In the genomic region with DNA sequence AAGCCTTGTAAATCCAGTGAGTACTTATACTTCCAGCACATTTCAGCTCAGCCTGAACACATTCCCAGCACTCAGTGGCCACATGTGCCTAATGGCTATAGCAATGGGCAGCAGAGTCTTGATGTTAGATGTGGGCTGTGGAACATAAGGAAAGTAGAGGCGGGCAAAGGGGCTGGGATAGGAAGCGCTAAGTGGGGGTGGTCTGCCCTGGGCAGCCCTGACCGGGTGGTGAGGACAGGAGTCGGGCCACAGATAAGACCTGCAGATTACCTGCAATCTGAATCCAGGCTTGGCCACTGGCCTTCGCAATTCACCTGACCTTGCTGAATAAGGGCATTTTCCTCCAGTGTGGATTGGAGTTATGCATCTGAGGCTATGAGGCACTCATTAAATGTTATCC, we compare ENCODE assay signal across 24 cellular contexts. TPM values are rescaled to one million over a fixed set of nuclear protein-coding genes. Genes with fewer than 3 reads are reported as not detected.
DNase-seq lines count a peak whose midpoint lies in the region; ATAC-seq, FAIRE-seq and TF ChIP-seq lines count a peak whose summit lies in the region.
"Had no signal": no experiment of that assay in that cellular context is flagged by ENCODE, and none has a peak within 500 bp of the region (broad histone marks: within the 10 kb centered on the region; RNA-seq: fewer than 3 reads in every experiment).

No MANE protein-coding gene starts in this region.

- H3K4me1 ChIP-seq in IMR-90 (ENCODE audit: control insufficient read depth, insufficient read depth, low read length) (peaks cover 14% of the 10 kb centered on the region), H1 (replicated peaks in 1 of 4; ENCODE audit: control insufficient read depth in 3 of 4, insufficient read depth in 4 of 4, low read length in 3 of 4) (peaks cover 10 to 37% (median 30%) of the 10 kb centered on the region in 4 experiments)

- dilution Hi-C loops in IMR-90 (cut with HindIII; ENCODE audit: low sequenced_read_pairs, unreplicated experiment): no loop called here

- no peak for DNase-seq in CD4-positive, alpha-beta T cell
- DNase-seq in IMR-90: no peak
- no peak for DNase-seq in H1 (ENCODE audit: low read depth in 1 of 2, low spot score in 2 of 2)
- no peak for DNase-seq in activated gamma-delta T cell treated with Interleukin-2 at 50 U/mL for 16 hours
- no peak for DNase-seq in C1 segment of cervical spinal cord (lab: John Stamatoyannopoulos, UW)
- no peak for DNase-seq in NCI-H1105 treated with DMSO at 0.1 percent for 48 hours (lab: John Stamatoyannopoulos, UW)
- DNase-seq: dorsolateral prefrontal cortex; foreskin melanocyte; GM23248; hippocampal formation; MM.1S; NCI-H187; NCI-H69; retina; stimulated activated CD4-positive, alpha-beta T cell treated with anti-CD3 and anti-CD28 coated beads, Interleukin-4, amount 100 ng/mL, for 24 hours; stimulated activated naive CD8-positive, alpha-beta T cell treated with anti-CD3 and anti-CD28 coated beads, Interleukin-15, Interleukin-2, amounts not matched to agents 100 U/mL and 50 U/mL, for 24 hours; SW 1271; thyroid gland had no signal

- H2AK9ac ChIP-seq in IMR-90 (replicated peaks; ENCODE audit: low read depth, low read length, poor library complexity): no peak overlapping the region

- TF ChIP-seq RAD21 in IMR-90 (IDR thresholded peaks at IDR 0.05; ENCODE audit: low read length) (no peak), H1 (IDR thresholded peaks at IDR 0.05 in 1 of 2, conservative IDR thresholded peaks at IDR 0.05 in 1 of 2; ENCODE audit: low read depth in 2 of 2, low read length in 2 of 2) (no peak)

- no peak for TF ChIP-seq CTCF in CD4-positive, alpha-beta T cell (IDR thresholded peaks at IDR 0.05)
- TF ChIP-seq CTCF in IMR-90 (conservative IDR thresholded peaks at IDR 0.05; ENCODE audit: low read depth, low read length) (no peak), H1 (IDR thresholded peaks at IDR 0.05; ENCODE audit: control extremely low read depth in 1 of 3, insufficient read depth in 1 of 3, low read depth in 1 of 3, low read length in 3 of 3) (no peak), nephron (IDR thresholded peaks at IDR 0.05; ENCODE audit: unreplicated experiment in 3 of 3) (no peak)

- no peaks in the 10 kb centered on the region for H3K79me2 ChIP-seq in H1 (ENCODE audit: control insufficient read depth in 1 of 2, insufficient read depth in 2 of 2, low read length in 2 of 2)

- FAIRE-seq in H1 (lab: Jason Lieb, UNC): no peak

- H3K4me3 ChIP-seq in IMR-90 (ENCODE audit: insufficient read depth, low read depth, low read length): no peak overlapping the region
- H3K4me3 ChIP-seq in H1 (ENCODE audit: extremely low read depth in 1 of 4, insufficient read depth in 2 of 4, low read depth in 3 of 4, low read length in 4 of 4): no peak overlapping the region
- H3K4me3 ChIP-seq: GM23248, thyroid gland had no signal

- H3K4ac ChIP-seq in IMR-90 (ENCODE audit: low read depth, low read length) (peak overlapping the region; percentile 50; the same call in 1 of the 2 replicates), H1 (replicated peaks; ENCODE audit: insufficient read length, low read depth, low read length) (no peak overlapping the region)

- H3K18ac ChIP-seq in IMR-90 (ENCODE audit: low read depth, low read length) (no peak overlapping the region), H1 (ENCODE audit: extremely low read depth, low read length) (no peak overlapping the region; the same call in 1 of the 2 replicates)

- peaks cover 6% of the 10 kb centered on the region for H3K4me1 Mint-ChIP-seq in CD4-positive, alpha-beta T cell (ENCODE audit: low read depth)
- peaks cover 6% of the 10 kb centered on the region for H3K4me1 Mint-ChIP-seq in nephron

- H2BK15ac ChIP-seq in IMR-90 (ENCODE audit: low read depth, low read length): peak overlapping the region; percentile 77; the same call in 1 of the 3 replicates
- H2BK15ac ChIP-seq in H1 (ENCODE audit: low read length): peak overlapping the region; percentile 55

- H4K20me1 ChIP-seq in IMR-90 (ENCODE audit: insufficient read depth, low read length) (no peaks in the 10 kb centered on the region), H1 (replicated peaks in 1 of 2; ENCODE audit: control insufficient read depth in 1 of 2, insufficient read depth in 2 of 2, low read length in 2 of 2) (no peaks in the 10 kb centered on the region)

- H3K27me3 ChIP-seq in CD4-positive, alpha-beta T cell (ENCODE audit: control insufficient read depth, insufficient read depth, low read length): no peaks in the 10 kb centered on the region
- no peaks in the 10 kb centered on the region for H3K27me3 ChIP-seq in IMR-90 (ENCODE audit: control insufficient read depth, insufficient read depth, low read length)
- H3K27me3 ChIP-seq in H1 (replicated peaks in 1 of 4; ENCODE audit: control insufficient read depth in 3 of 4, extremely low read depth in 1 of 4, insufficient read depth in 3 of 4, low read length in 3 of 4): no peaks in the 10 kb centered on the region
- H3K27me3 ChIP-seq: dorsolateral prefrontal cortex, thyroid gland had no signal

- H3K4me3 Mint-ChIP-seq in CD4-positive, alpha-beta T cell: peak overlapping the region; percentile 25
- peak overlapping the region in 2 of 3 experiments; percentile 32 for H3K4me3 Mint-ChIP-seq in nephron

- POLR2A ChIA-PET in CD4-positive, alpha-beta T cell (lab: Charles Lee): interaction anchor here (0.6 to 1.8 kb wide), 2 partner anchors 11 to 23 kb away, joined by 3 to 6 read pairs; partner anchors contain the start of gene SMIM29
- POLR2A ChIA-PET in IMR-90 (lab: Charles Lee; ENCODE audit: unreplicated experiment): no interaction called here
- POLR2A ChIA-PET in H1 (lab: Charles Lee; ENCODE audit: partially characterized antibody): interaction anchor here (1.0 to 7.1 kb wide), 7 partner anchors 8 to 29 kb away, joined by 3 to 144 read pairs (median 43); partner anchors contain the start of gene HMGA1

- ATAC-seq in CD4-positive, alpha-beta T cell (ENCODE audit: poor library complexity): no peak
- no peak for ATAC-seq in IMR-90 (ENCODE audit: low read depth)
- ATAC-seq in GM21737 (IDR thresholded peaks at IDR 0.05; ENCODE audit: unreplicated experiment): no peak
- ATAC-seq: Right ventricle myocardium inferior; stimulated activated naive CD8-positive, alpha-beta T cell treated with anti-CD3 and anti-CD28 coated beads, Interleukin-15, Interleukin-2, amounts not matched to agents 100 U/mL and 50 U/mL, for 24 hours had no signal

- no TSS peak for BruUV-seq in IMR-90 (replicated peaks; lab: Mats Ljungman, UMichigan)

- H4K5ac ChIP-seq in IMR-90 (ENCODE audit: low read depth, low read length) (no peak overlapping the region), H1 (ENCODE audit: insufficient read length, low read depth, low read length) (no peak overlapping the region)

- peaks cover 4% of the 10 kb centered on the region; the same call in 1 of the 2 replicates for H3K23me2 ChIP-seq in H1 (ENCODE audit: low read depth, low read length)

- no peak overlapping the region for H3K9ac ChIP-seq in IMR-90 (ENCODE audit: low read depth, low read length)
- no peak overlapping the region for H3K9ac ChIP-seq in H1 (replicated peaks in 1 of 4; ENCODE audit: extremely low read depth in 1 of 4, low read depth in 3 of 4, low read length in 3 of 4)
- H3K9ac ChIP-seq: GM23248 had no signal

- H4K8ac ChIP-seq in IMR-90 (ENCODE audit: low read depth in 2 of 2, low read length in 2 of 2): no peak overlapping the region
- H4K8ac ChIP-seq in H1 (ENCODE audit: extremely low read depth, insufficient read depth, low read length): no peak overlapping the region

- H3K56ac ChIP-seq in IMR-90 (ENCODE audit: extremely low read depth, insufficient read depth, low read length): no peak overlapping the region
- no peak overlapping the region for H3K56ac ChIP-seq in H1 (replicated peaks; ENCODE audit: insufficient read length, low read depth, low read length)

- H3K27ac Mint-ChIP-seq in CD4-positive, alpha-beta T cell: peak overlapping the region; percentile 75
- peak overlapping the region in 1 of 3 experiments; percentile 13 for H3K27ac Mint-ChIP-seq in nephron

- 95% methylated on average over 4 of the region's 5 CpGs; no CpG with 5 or more reads in 1 of the 2 experiments for WGBS in IMR-90 (ENCODE audit: extremely low coverage in 2 of 2, insufficient read length in 1 of 2), 2 experiments
- 93% methylated on average over 5 of the region's 5 CpGs; no CpG with 5 or more reads in 1 of the 2 experiments for WGBS in H1 (ENCODE audit: extremely low coverage in 1 of 2, insufficient coverage in 1 of 2, insufficient read length in 1 of 2, insufficient replicate concordance in 2 of 2, low coverage in 1 of 2, low lambda C conversion rate in 2 of 2, missing lambda C conversion rate in 1 of 2), 2 experiments

- H4K91ac ChIP-seq in IMR-90 (ENCODE audit: insufficient read depth, low read depth, low read length): peak overlapping the region; percentile 50; the same call in 1 of the 2 replicates
- peak overlapping the region; percentile 14 for H4K91ac ChIP-seq in H1 (replicated peaks; ENCODE audit: insufficient read length, low read length)

- H3K27me3 Mint-ChIP-seq in CD4-positive, alpha-beta T cell: no peaks in the 10 kb centered on the region
- no peaks in the 10 kb centered on the region for H3K27me3 Mint-ChIP-seq in nephron (ENCODE audit: low read depth)
- H3K27me3 Mint-ChIP-seq: activated naive CD8-positive, alpha-beta T cell had no signal

- H2AK5ac ChIP-seq in IMR-90 (ENCODE audit: low read depth, low read length) (peak overlapping the region; percentile 61), H1 (ENCODE audit: low read depth, low read length) (peak overlapping the region; percentile 7; the same call in 1 of the 2 replicates)

- H3K4me2 ChIP-seq in IMR-90 (ENCODE audit: low read depth, low read length): no peak overlapping the region
- H3K4me2 ChIP-seq in H1 (ENCODE audit: insufficient read depth in 1 of 2, low read depth in 2 of 2, low read length in 2 of 2): no peak overlapping the region; a peak in 1 of 4 replicates

- H3K27ac ChIP-seq in CD4-positive, alpha-beta T cell (ENCODE audit: low read depth, low read length): no peak overlapping the region
- H3K27ac ChIP-seq in IMR-90 (ENCODE audit: insufficient read depth, low read length) (no peak overlapping the region), H1 (ENCODE audit: low read depth, low read length) (no peak overlapping the region)
- H3K27ac ChIP-seq: epithelial cell of prostate, GM23248, thyroid gland had no signal

- H3K9me1 ChIP-seq in IMR-90 (ENCODE audit: insufficient read depth, low read length): peaks cover 17% of the 10 kb centered on the region

- no peak overlapping the region for H2BK20ac ChIP-seq in IMR-90 (ENCODE audit: low read depth, low read length)
- H2BK20ac ChIP-seq in H1 (ENCODE audit: low read length): peak overlapping the region; percentile 38

- no peaks in the 10 kb centered on the region for H3K36me3 Mint-ChIP-seq in CD4-positive, alpha-beta T cell (ENCODE audit: low read depth)
- H3K36me3 Mint-ChIP-seq in nephron (ENCODE audit: low read depth): no peaks in the 10 kb centered on the region
- H3K36me3 Mint-ChIP-seq: activated naive CD8-positive, alpha-beta T cell had no signal

- intact Hi-C loops in CD4-positive, alpha-beta T cell (cut with DNase I, micrococcal nuclease): no loop called here
- intact Hi-C loops in IMR-90 (cut with micrococcal nuclease): no loop called here

- H2BK5ac ChIP-seq in IMR-90 (ENCODE audit: low read depth, low read length, poor library complexity, severe bottlenecking): no peak overlapping the region
- peak overlapping the region; percentile 100; the same call in 1 of the 2 replicates for H2BK5ac ChIP-seq in H1 (ENCODE audit: low read depth, low read length)

- TF ChIP-seq POLR2A in IMR-90 (IDR thresholded peaks at IDR 0.05; ENCODE audit: low read depth, low read length) (no peak), H1 (IDR thresholded peaks at IDR 0.05; ENCODE audit: control extremely low read depth in 1 of 2, low read depth in 2 of 2, low read length in 2 of 2) (no peak)

- H3K23ac ChIP-seq in IMR-90 (ENCODE audit: low read depth, low read length) (no peak overlapping the region), H1 (ENCODE audit: insufficient read length) (no peak overlapping the region)

- in situ Hi-C loops in IMR-90 (cut with MboI; ENCODE audit: low sequenced_read_pairs): no loop called here

- H3K79me1 ChIP-seq in IMR-90 (ENCODE audit: low read depth in 1 of 2, low read length in 2 of 2) (peaks cover 0 to 8% of the 10 kb centered on the region in 2 experiments; a peak in 1 of 4 replicates), H1 (ENCODE audit: low read depth, low read length) (no peaks in the 10 kb centered on the region)

- TF ChIP-seq EP300 in H1 (IDR thresholded peaks at IDR 0.05; ENCODE audit: borderline replicate concordance in 1 of 2, low read depth in 2 of 2, low read length in 2 of 2): no peak

- no peaks in the 10 kb centered on the region for H3K36me3 ChIP-seq in IMR-90 (ENCODE audit: control insufficient read depth, insufficient read depth, low read length)
- H3K36me3 ChIP-seq in H1 (ENCODE audit: control insufficient read depth in 2 of 4, insufficient read depth in 4 of 4, low read length in 3 of 4): no peaks in the 10 kb centered on the region
- H3K36me3 ChIP-seq: thyroid gland had no signal

- H3K14ac ChIP-seq in IMR-90 (replicated peaks; ENCODE audit: low read depth, low read length): no peak overlapping the region
- H3K14ac ChIP-seq in H1 (ENCODE audit: insufficient read length): no peak overlapping the region

- no peaks in the 10 kb centered on the region for H3K9me3 Mint-ChIP-seq in CD4-positive, alpha-beta T cell
- no peaks in the 10 kb centered on the region for H3K9me3 Mint-ChIP-seq in nephron
- H3K9me3 Mint-ChIP-seq: activated T-helper 1 cell treated with anti-CD3 and anti-CD28 coated beads, Interleukin-12 subunit alpha, Interleukin-12 subunit beta, Interleukin-2, Interleukin-4 antibody, amounts not matched to agents 30 ng/mL and 10 ng/mL and 1 ng/mL, durations not matched to agents 14 hours and 24 hours and 36 hours had no signal

- no peaks in the 10 kb centered on the region for H3K9me3 ChIP-seq in CD4-positive, alpha-beta T cell (ENCODE audit: control insufficient read depth, low read length)
- H3K9me3 ChIP-seq in IMR-90 (ENCODE audit: control insufficient read depth, insufficient read depth, low read length) (no peaks in the 10 kb centered on the region), H1 (ENCODE audit: insufficient read depth in 2 of 2, low read depth in 1 of 2, low read length in 1 of 2) (no peaks in the 10 kb centered on the region)
- H3K9me3 ChIP-seq: thyroid gland had no signal

- H2AFZ ChIP-seq in IMR-90 (replicated peaks; ENCODE audit: low read length, poor library complexity) (peak overlapping the region; percentile 36), H1 (ENCODE audit: low read length) (no peak overlapping the region)
- H2AFZ ChIP-seq: GM23248 had no signal

- CTCF ChIA-PET in CD4-positive, alpha-beta T cell (lab: Charles Lee): interaction anchor here (1.3 kb wide), 1 partner anchor 30 kb away, joined by 3 read pairs; no protein-coding TSS in a partner anchor
- CTCF ChIA-PET in IMR-90 (lab: Yijun Ruan, JAX): no interaction called here
- CTCF ChIA-PET in H1 (lab: Charles Lee; ENCODE audit: partially characterized antibody): interaction anchor here (1.1 to 1.5 kb wide), 2 partner anchors 23 to 24 kb away, joined by 3 read pairs; no protein-coding TSS in a partner anchor

- H2BK12ac ChIP-seq in H1 (ENCODE audit: low read depth, low read length): peak overlapping the region; percentile 86

- H2BK120ac ChIP-seq in IMR-90 (ENCODE audit: low read depth, low read length) (peak overlapping the region; percentile 60; the same call in 1 of the 2 replicates), H1 (replicated peaks; ENCODE audit: low read depth, low read length) (peak overlapping the region; percentile 56)

RNA-seq across cellular contexts. Expression of gene HMGA1, which starts 11.1 kb away (rescaled TPM):
- total RNA-seq in CD4-positive, alpha-beta T cell: 100 to 1,000 TPM; 102 to 107 TPM
- total RNA-seq in IMR-90 (2012; rRNA removed): 101 and 129 TPM in 2 replicates
- polyA plus RNA-seq in IMR-90 (2012; rRNA removed) (589 and 652 TPM in 2 replicates), H1 (2011; rRNA removed) (1,557 and 2,732 TPM in 2 replicates)
- polyA plus RNA-seq in IMR-90 (2012; cell fraction: cytosol; rRNA removed): 380 and 646 TPM in 2 replicates
- 226 and 344 TPM in 2 replicates for polyA plus RNA-seq in IMR-90 (2012; cell fraction: nucleus; rRNA removed; ENCODE audit: low replicate concordance)
- total RNA-seq in H1 (2021; fragmentation: NEBNext Ultra II Directional; extraction: Animal tissue kit (Norgen Biotek cat#: 25700)): 2,636 and 2,728 TPM in 2 replicates
- polyA plus RNA-seq in H1 (2011; cell fraction: cytosol; rRNA removed): 964 TPM
- 1,246 TPM for polyA plus RNA-seq in H1 (2011; cell fraction: nucleus; rRNA removed)
- polyA plus RNA-seq in H1 (2012, experiment 1 of 2): 1,617 to 2,329 TPM (median 2,130 TPM) in 4 replicates
- polyA plus RNA-seq in H1 (2012, experiment 2 of 2): 2,251 TPM
- 2,575 TPM for polyA plus RNA-seq in H1 (2013, experiment 1 of 2)
- 2,634 TPM for polyA plus RNA-seq in H1 (2013, experiment 2 of 2)
- 338 and 485 TPM in 2 replicates for polyA minus RNA-seq in H1 (2011; rRNA and poly(A)+ RNA removed)
- polyA minus RNA-seq in H1 (2011; cell fraction: cytosol; rRNA and poly(A)+ RNA removed): 832 TPM
- 540 TPM for polyA minus RNA-seq in H1 (2011; cell fraction: nucleus; rRNA and poly(A)+ RNA removed)

RNA-seq across cellular contexts. Expression of gene SMIM29, which starts 23.3 kb away (rescaled TPM):
- total RNA-seq in CD4-positive, alpha-beta T cell: 10 to 100 TPM; 22.0 to 23.9 TPM
- total RNA-seq in IMR-90 (2012; rRNA removed): 8.1 and 8.4 TPM in 2 replicates
- polyA plus RNA-seq in IMR-90 (2012; rRNA removed): 25.6 and 28.9 TPM in 2 replicates
- 27.3 and 43.9 TPM in 2 replicates for polyA plus RNA-seq in IMR-90 (2012; cell fraction: cytosol; rRNA removed)
- 16.8 and 47.4 TPM in 2 replicates for polyA plus RNA-seq in IMR-90 (2012; cell fraction: nucleus; rRNA removed; ENCODE audit: low replicate concordance)
- 7.0 and 7.5 TPM in 2 replicates for total RNA-seq in H1 (2021; fragmentation: NEBNext Ultra II Directional; extraction: Animal tissue kit (Norgen Biotek cat#: 25700))
- polyA plus RNA-seq in H1 (2011; rRNA removed): 22.4 and 34.7 TPM in 2 replicates
- polyA plus RNA-seq in H1 (2011; cell fraction: cytosol; rRNA removed): 15.6 TPM
- 15.2 TPM for polyA plus RNA-seq in H1 (2011; cell fraction: nucleus; rRNA removed)
- polyA plus RNA-seq in H1 (2012, experiment 1 of 2): 6.4 to 10.4 TPM (median 8.7 TPM) in 4 replicates
- polyA plus RNA-seq in H1 (2012, experiment 2 of 2): 8.8 TPM
- polyA plus RNA-seq in H1 (2013, experiment 1 of 2): 6.6 TPM
- polyA plus RNA-seq in H1 (2013, experiment 2 of 2): 6.5 TPM
- polyA minus RNA-seq in H1 (2011; rRNA and poly(A)+ RNA removed): 3.6 and 6.5 TPM in 2 replicates
- 6.1 TPM for polyA minus RNA-seq in H1 (2011; cell fraction: cytosol; rRNA and poly(A)+ RNA removed)
- 11.5 TPM for polyA minus RNA-seq in H1 (2011; cell fraction: nucleus; rRNA and poly(A)+ RNA removed)

Comparison
In these comparisons a context has a peak if more than half of its experiments do, and no peak if none do; other contexts are left out.
1. RNA of gene HMGA1, which starts 11.1 kb away (total RNA-seq): 2,636 to 2,728 TPM in H1; 102 to 107 TPM in CD4-positive, alpha-beta T cell and 101 to 129 TPM in IMR-90; every median in the first group is over 10 times any median in the second.